ENCODE assay signal across 18 cellular contexts in the genomic region with DNA sequence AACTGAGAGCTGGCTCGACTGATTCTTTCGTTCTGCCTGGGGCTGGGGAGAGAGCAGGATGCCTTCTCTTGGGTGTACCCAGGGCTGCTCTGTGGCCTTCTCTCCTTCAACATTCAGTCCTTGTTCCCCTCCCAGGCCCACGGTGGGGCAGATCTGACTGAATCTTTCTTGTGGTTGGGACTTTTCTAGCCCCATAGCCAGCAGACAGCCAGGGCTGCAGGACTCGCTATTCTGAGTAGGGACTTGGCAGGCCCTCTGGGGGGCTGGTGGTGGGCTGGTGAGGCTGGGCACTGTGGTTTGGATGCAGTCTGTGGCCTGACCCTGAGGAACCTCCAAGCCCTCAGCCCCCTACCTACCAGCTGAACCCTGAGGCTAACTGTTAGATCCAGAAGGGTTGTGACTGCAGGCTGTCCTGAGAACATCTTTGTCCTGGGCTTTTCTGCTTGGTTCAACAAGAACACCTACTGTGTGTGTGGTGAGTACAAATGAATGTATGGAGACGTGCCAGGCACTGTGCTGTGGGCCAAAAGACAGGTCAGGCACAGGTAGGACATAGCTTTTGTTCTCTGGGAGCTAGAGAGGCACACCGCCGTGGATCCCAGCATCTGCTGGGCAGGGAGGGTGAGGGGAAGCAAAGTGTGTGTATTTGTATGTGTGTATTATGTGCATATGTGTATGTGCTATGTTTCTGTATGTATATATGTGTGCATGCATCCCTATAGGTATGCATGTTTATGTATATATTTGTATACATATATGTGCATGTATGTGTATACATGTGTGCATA. TPM values are rescaled to one million over a fixed set of nuclear protein-coding genes. Genes with fewer than 3 reads are reported as not detected.
DNase-seq lines count a peak whose midpoint lies in the region; ATAC-seq and TF ChIP-seq lines count a peak whose summit lies in the region.
"Had no signal": no experiment of that assay in that cellular context is flagged by ENCODE, and none has a peak within 500 bp of the region (broad histone marks: within the 10 kb centered on the region; RNA-seq: fewer than 3 reads in every experiment).

No MANE protein-coding gene starts in this region.

- ATAC-seq in activated T-cell treated with anti-CD3 and anti-CD28 coated beads, Interleukin-2, amount 50 U/mL, for 4 hours, result no peak
- peak; percentile 46 for ATAC-seq in HG03442 (IDR thresholded peaks at IDR 0.05; ENCODE audit: unreplicated experiment)
- peak; percentile 33 for ATAC-seq in stimulated activated effector memory CD8-positive, alpha-beta T cell treated with anti-CD3 and anti-CD28 coated beads, Interleukin-12 subunit alpha, Interleukin-12 subunit beta, amount 100 ng/mL, for 72 hours

- no peak overlapping the region for H3K4me3 ChIP-seq in endodermal cell (ENCODE audit: low read length)
- H3K4me3 ChIP-seq: upper lobe of left lung had no signal

- H3K9me3 ChIP-seq in endodermal cell (ENCODE audit: control insufficient read depth, low read length), result no peaks in the 10 kb centered on the region
- H3K9me3 ChIP-seq: upper lobe of left lung had no signal

- H3K36me3 Mint-ChIP-seq in activated T-cell treated with anti-CD3 and anti-CD28 coated beads, Interleukin-2, amount 50 U/mL, for 4 hours (ENCODE audit: insufficient read depth), result no peaks in the 10 kb centered on the region
- H3K36me3 Mint-ChIP-seq in activated T-cell treated with anti-CD3 and anti-CD28 coated beads, Interleukin-2, amount 50 U/mL, for 24 hours (ENCODE audit: low read depth), result no peaks in the 10 kb centered on the region
- H3K36me3 Mint-ChIP-seq in endodermal cell (ENCODE audit: low read depth), result no peaks in the 10 kb centered on the region
- H3K36me3 Mint-ChIP-seq in stimulated activated effector memory CD8-positive, alpha-beta T cell treated with anti-CD3 and anti-CD28 coated beads, Interleukin-12 subunit alpha, Interleukin-12 subunit beta, amount 100 ng/mL, for 72 hours, result peaks cover 6% of the 10 kb centered on the region
- H3K36me3 Mint-ChIP-seq in activated T-helper 2 cell treated with anti-CD3 and anti-CD28 coated beads, Interferon-gamma antibody, Interleukin-2, Interleukin-4, amounts not matched to agents 10 μg/mL and 5 μg/mL and 100 μg/mL, durations not matched to agents 14 hours and 24 hours and 36 hours (ENCODE audit: low read depth), result no peaks in the 10 kb centered on the region
- H3K36me3 Mint-ChIP-seq: IgD-negative memory B cell had no signal

- DNase-seq in activated T-cell treated with anti-CD3 and anti-CD28 coated beads, Interleukin-2, amount 50 U/mL, for 4 hours, result no peak
- no peak for DNase-seq in activated T-cell treated with anti-CD3 and anti-CD28 coated beads, Interleukin-2, amount 50 U/mL, for 24 hours
- DNase-seq in endodermal cell (no peak), NCI-H1417 (lab: John Stamatoyannopoulos, UW) (no peak), COLO668 (lab: John Stamatoyannopoulos, UW; ENCODE audit: unreplicated experiment) (no peak)
- no peak for DNase-seq in stimulated activated effector memory CD8-positive, alpha-beta T cell treated with anti-CD3 and anti-CD28 coated beads, Interleukin-12 subunit alpha, Interleukin-12 subunit beta, amount 100 ng/mL, for 72 hours (ENCODE audit: low spot score in 2 of 2)
- no peak for DNase-seq in activated T-helper 2 cell treated with anti-CD3 and anti-CD28 coated beads, Interferon-gamma antibody, Interleukin-2, Interleukin-4, amounts not matched to agents 10 μg/mL and 5 μg/mL and 100 μg/mL, durations not matched to agents 14 hours and 24 hours and 36 hours (ENCODE audit: low spot score)
- DNase-seq: foreskin fibroblast, kidney glomerular epithelial cell, mesenchymal stem cell, NCI-H187, NCI-H446 treated with DMSO at 0.1 percent for 48 hours, upper lobe of left lung had no signal

- no peak overlapping the region for H3K27ac ChIP-seq in endodermal cell (ENCODE audit: low read depth, low read length)

- H3K9ac ChIP-seq in endodermal cell (ENCODE audit: extremely low read depth, low read length, poor library complexity, severe bottlenecking), result no peak overlapping the region

- no peak overlapping the region for H3K27ac Mint-ChIP-seq in activated T-cell treated with anti-CD3 and anti-CD28 coated beads, Interleukin-2, amount 50 U/mL, for 24 hours
- no peak overlapping the region for H3K27ac Mint-ChIP-seq in endodermal cell
- H3K27ac Mint-ChIP-seq in stimulated activated effector memory CD8-positive, alpha-beta T cell treated with anti-CD3 and anti-CD28 coated beads, Interleukin-12 subunit alpha, Interleukin-12 subunit beta, amount 100 ng/mL, for 72 hours, result peak overlapping the region; percentile 14
- no peak overlapping the region for H3K27ac Mint-ChIP-seq in activated T-helper 2 cell treated with anti-CD3 and anti-CD28 coated beads, Interferon-gamma antibody, Interleukin-2, Interleukin-4, amounts not matched to agents 10 μg/mL and 5 μg/mL and 100 μg/mL, durations not matched to agents 14 hours and 24 hours and 36 hours
- H3K27ac Mint-ChIP-seq: stimulated activated naive CD8-positive, alpha-beta T cell treated with anti-CD3 and anti-CD28 coated beads, Interleukin-15, Interleukin-2, amounts not matched to agents 100 ng/mL and 50 ng/mL, for 24 hours had no signal

- intact Hi-C loops in activated T-helper 2 cell treated with anti-CD3 and anti-CD28 coated beads, Interferon-gamma antibody, Interleukin-2, Interleukin-4, amounts not matched to agents 10 μg/mL and 5 μg/mL and 100 μg/mL, durations not matched to agents 14 hours and 24 hours and 36 hours (cut with micrococcal nuclease), result no loop called here

- peaks cover 50% of the 10 kb centered on the region for H3K4me1 Mint-ChIP-seq in activated T-cell treated with anti-CD3 and anti-CD28 coated beads, Interleukin-2, amount 50 U/mL, for 4 hours (ENCODE audit: low read depth)
- H3K4me1 Mint-ChIP-seq in activated T-cell treated with anti-CD3 and anti-CD28 coated beads, Interleukin-2, amount 50 U/mL, for 24 hours (ENCODE audit: low read depth), result peaks cover 53% of the 10 kb centered on the region
- H3K4me1 Mint-ChIP-seq in endodermal cell, result peaks cover 26% of the 10 kb centered on the region
- peaks cover 49% of the 10 kb centered on the region for H3K4me1 Mint-ChIP-seq in stimulated activated effector memory CD8-positive, alpha-beta T cell treated with anti-CD3 and anti-CD28 coated beads, Interleukin-12 subunit alpha, Interleukin-12 subunit beta, amount 100 ng/mL, for 72 hours
- H3K4me1 Mint-ChIP-seq in activated T-helper 2 cell treated with anti-CD3 and anti-CD28 coated beads, Interferon-gamma antibody, Interleukin-2, Interleukin-4, amounts not matched to agents 10 μg/mL and 5 μg/mL and 100 μg/mL, durations not matched to agents 14 hours and 24 hours and 36 hours (ENCODE audit: low read depth), result peaks cover 33% of the 10 kb centered on the region

- no peaks in the 10 kb centered on the region for H3K9me3 Mint-ChIP-seq in activated T-cell treated with anti-CD3 and anti-CD28 coated beads, Interleukin-2, amount 50 U/mL, for 4 hours
- no peaks in the 10 kb centered on the region for H3K9me3 Mint-ChIP-seq in activated T-cell treated with anti-CD3 and anti-CD28 coated beads, Interleukin-2, amount 50 U/mL, for 24 hours
- no peaks in the 10 kb centered on the region for H3K9me3 Mint-ChIP-seq in endodermal cell
- H3K9me3 Mint-ChIP-seq in stimulated activated effector memory CD8-positive, alpha-beta T cell treated with anti-CD3 and anti-CD28 coated beads, Interleukin-12 subunit alpha, Interleukin-12 subunit beta, amount 100 ng/mL, for 72 hours, result no peaks in the 10 kb centered on the region
- no peaks in the 10 kb centered on the region for H3K9me3 Mint-ChIP-seq in activated T-helper 2 cell treated with anti-CD3 and anti-CD28 coated beads, Interferon-gamma antibody, Interleukin-2, Interleukin-4, amounts not matched to agents 10 μg/mL and 5 μg/mL and 100 μg/mL, durations not matched to agents 14 hours and 24 hours and 36 hours
- H3K9me3 Mint-ChIP-seq: IgD-negative memory B cell; stimulated activated naive CD8-positive, alpha-beta T cell treated with anti-CD3 and anti-CD28 coated beads, Interleukin-15, Interleukin-2, amounts not matched to agents 100 ng/mL and 50 ng/mL, for 24 hours had no signal

- no peak for TF ChIP-seq CTCF in endodermal cell (conservative IDR thresholded peaks at IDR 0.05)

- H3K36me3 ChIP-seq in endodermal cell (ENCODE audit: control insufficient read depth, insufficient read depth, low read length), result no peaks in the 10 kb centered on the region
- H3K36me3 ChIP-seq: upper lobe of left lung had no signal

- peaks cover 3% of the 10 kb centered on the region for H3K27me3 Mint-ChIP-seq in activated T-cell treated with anti-CD3 and anti-CD28 coated beads, Interleukin-2, amount 50 U/mL, for 4 hours (ENCODE audit: low read depth)
- peaks cover 52% of the 10 kb centered on the region for H3K27me3 Mint-ChIP-seq in activated T-cell treated with anti-CD3 and anti-CD28 coated beads, Interleukin-2, amount 50 U/mL, for 24 hours
- H3K27me3 Mint-ChIP-seq in endodermal cell (ENCODE audit: insufficient read depth), result peaks cover 4% of the 10 kb centered on the region
- H3K27me3 Mint-ChIP-seq in activated T-helper 2 cell treated with anti-CD3 and anti-CD28 coated beads, Interferon-gamma antibody, Interleukin-2, Interleukin-4, amounts not matched to agents 10 μg/mL and 5 μg/mL and 100 μg/mL, durations not matched to agents 14 hours and 24 hours and 36 hours (ENCODE audit: low read depth), result peaks cover 51% of the 10 kb centered on the region

- no peaks in the 10 kb centered on the region for H3K27me3 ChIP-seq in endodermal cell (ENCODE audit: control insufficient read depth, insufficient read depth, low read length, poor library complexity, severe bottlenecking)

- peak overlapping the region; percentile 13 for H3K4me3 Mint-ChIP-seq in activated T-cell treated with anti-CD3 and anti-CD28 coated beads, Interleukin-2, amount 50 U/mL, for 4 hours
- no peak overlapping the region for H3K4me3 Mint-ChIP-seq in activated T-cell treated with anti-CD3 and anti-CD28 coated beads, Interleukin-2, amount 50 U/mL, for 24 hours
- H3K4me3 Mint-ChIP-seq in endodermal cell, result peak overlapping the region; percentile 68
- H3K4me3 Mint-ChIP-seq in stimulated activated effector memory CD8-positive, alpha-beta T cell treated with anti-CD3 and anti-CD28 coated beads, Interleukin-12 subunit alpha, Interleukin-12 subunit beta, amount 100 ng/mL, for 72 hours, result peak overlapping the region; percentile 74
- no peak overlapping the region for H3K4me3 Mint-ChIP-seq in activated T-helper 2 cell treated with anti-CD3 and anti-CD28 coated beads, Interferon-gamma antibody, Interleukin-2, Interleukin-4, amounts not matched to agents 10 μg/mL and 5 μg/mL and 100 μg/mL, durations not matched to agents 14 hours and 24 hours and 36 hours (ENCODE audit: low read depth)

- H3K4me1 ChIP-seq in endodermal cell (ENCODE audit: control insufficient read depth, insufficient read depth, low read length), result peaks cover 6% of the 10 kb centered on the region

- 74 to 95% methylated on average over 5 to 7 of the region's 7 CpGs for WGBS in endodermal cell (ENCODE audit: insufficient coverage in 1 of 2, insufficient read length in 1 of 2), 2 experiments

RNA-seq across cellular contexts. Expression of a gene that starts 2.1 kb away (rescaled TPM):
- total RNA-seq in activated T-cell treated with anti-CD3 and anti-CD28 coated beads, Interleukin-2, amount 50 U/mL, for 4 hours, result 1 to 10 TPM in 2 of 3 donors, under 1 TPM in 1; 0.90 to 2.6 (median 1.3) TPM
- total RNA-seq in endodermal cell, result 10 to 100 TPM; 17.3 to 19.7 TPM
- 12.0 TPM for polyA plus RNA-seq in endodermal cell (2013, experiment 1 of 2)
- 11.6 TPM for polyA plus RNA-seq in endodermal cell (2013, experiment 2 of 2)
- 2.1 and 2.3 TPM in 2 replicates for total RNA-seq in activated T-helper 2 cell treated with anti-CD3 and anti-CD28 coated beads, Interferon-gamma antibody, Interleukin-2, Interleukin-4, amounts not matched to agents 10 μg/mL and 5 μg/mL and 100 μg/mL, durations not matched to agents 14 hours and 24 hours and 36 hours
- total RNA-seq: bronchial epithelial cell had no signal

RNA-seq across cellular contexts. Expression of a gene that starts 35.0 kb away (rescaled TPM):
- not detected for total RNA-seq in activated T-cell treated with anti-CD3 and anti-CD28 coated beads, Interleukin-2, amount 50 U/mL, for 4 hours
- 10 to 100 TPM; 18.2 to 71.0 TPM for total RNA-seq in endodermal cell
- 36.1 TPM for polyA plus RNA-seq in endodermal cell (2013, experiment 1 of 2)
- 39.2 TPM for polyA plus RNA-seq in endodermal cell (2013, experiment 2 of 2)
- not detected in 2 replicates for total RNA-seq in activated T-helper 2 cell treated with anti-CD3 and anti-CD28 coated beads, Interferon-gamma antibody, Interleukin-2, Interleukin-4, amounts not matched to agents 10 μg/mL and 5 μg/mL and 100 μg/mL, durations not matched to agents 14 hours and 24 hours and 36 hours
- total RNA-seq: Daoy, upper lobe of left lung had no signal
- polyA plus RNA-seq: IgD-negative memory B cell had no signal

Comparison
In these comparisons a context has a peak if more than half of its experiments do, and no peak if none do; other contexts are left out.
1. H3K4me3 Mint-ChIP-seq: peak in activated T-cell treated with anti-CD3 and anti-CD28 coated beads, Interleukin-2, amount 50 U/mL, for 4 hours (single experiment), endodermal cell (single experiment) and stimulated activated effector memory CD8-positive, alpha-beta T cell treated with anti-CD3 and anti-CD28 coated beads, Interleukin-12 subunit alpha, Interleukin-12 subunit beta, amount 100 ng/mL, for 72 hours (single experiment); none in activated T-cell treated with anti-CD3 and anti-CD28 coated beads, Interleukin-2, amount 50 U/mL, for 24 hours (single experiment) and activated T-helper 2 cell treated with anti-CD3 and anti-CD28 coated beads, Interferon-gamma antibody, Interleukin-2, Interleukin-4, amounts not matched to agents 10 μg/mL and 5 μg/mL and 100 μg/mL, durations not matched to agents 14 hours and 24 hours and 36 hours (single experiment).
2. ATAC-seq: peak in HG03442 (single experiment) and stimulated activated effector memory CD8-positive, alpha-beta T cell treated with anti-CD3 and anti-CD28 coated beads, Interleukin-12 subunit alpha, Interleukin-12 subunit beta, amount 100 ng/mL, for 72 hours (single experiment); none in activated T-cell treated with anti-CD3 and anti-CD28 coated beads, Interleukin-2, amount 50 U/mL, for 4 hours (0 of 2).
3. RNA of a gene that starts 35.0 kb away (total RNA-seq): 18.2 to 71.0 TPM in endodermal cell; not detected in activated T-helper 2 cell treated with anti-CD3 and anti-CD28 coated beads, Interferon-gamma antibody, Interleukin-2, Interleukin-4, amounts not matched to agents 10 μg/mL and 5 μg/mL and 100 μg/mL, durations not matched to agents 14 hours and 24 hours and 36 hours and not detected in activated T-cell treated with anti-CD3 and anti-CD28 coated beads, Interleukin-2, amount 50 U/mL, for 4 hours; every median in the first group is over 10 times any median in the second.